In the genomic region with DNA sequence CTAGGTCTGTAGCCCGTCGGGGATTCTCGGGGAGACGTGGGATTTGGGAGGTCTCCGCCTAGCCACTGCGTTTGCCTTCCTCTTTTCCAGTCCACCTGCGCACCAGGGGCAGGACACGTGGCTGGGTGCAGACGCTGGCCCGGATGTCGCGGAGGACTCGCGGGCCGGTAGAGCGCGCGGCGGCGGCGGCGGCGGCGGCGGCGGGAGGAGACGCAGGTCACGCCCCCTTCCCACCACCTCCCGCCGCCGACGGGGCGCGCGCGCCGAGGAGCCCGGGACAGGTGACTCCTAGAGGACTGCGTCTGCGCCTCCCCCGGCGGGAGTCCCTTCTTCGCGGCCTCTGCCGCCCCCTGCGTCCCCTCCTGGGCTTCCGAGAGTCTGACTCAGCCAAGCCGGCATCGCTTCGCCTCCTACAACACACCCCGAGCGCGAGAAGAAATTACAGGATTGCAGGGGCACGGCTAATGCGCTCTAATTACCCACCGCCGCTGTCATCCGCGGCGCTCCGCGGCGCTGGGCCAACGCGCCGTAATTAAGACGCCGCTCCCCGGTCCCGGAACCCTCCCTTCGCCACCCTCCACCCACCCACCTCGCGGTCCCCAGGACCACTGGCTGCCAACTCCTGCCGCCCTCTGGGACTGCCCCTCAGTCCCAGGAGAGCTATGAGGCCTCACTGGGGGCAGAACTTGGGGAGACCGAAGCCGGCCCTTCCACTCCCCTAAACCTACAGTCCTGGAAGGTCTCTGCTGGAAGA, we compare ENCODE assay signal across 8 cellular contexts.
DNase-seq lines count a peak whose midpoint lies in the region; ATAC-seq and TF ChIP-seq lines count a peak whose summit lies in the region.

No MANE protein-coding gene starts in this region.

- H3K4me3 Mint-ChIP-seq in activated naive CD4-positive, alpha-beta T cell treated with anti-CD3 and anti-CD28 coated beads for 36 hours, result peak overlapping the region; percentile 89

- POLR2A ChIA-PET in PC-3 (lab: Charles Lee; ENCODE audit: unreplicated experiment), result interaction anchor here (0.5 to 0.7 kb wide), 2 partner anchors 41 to 57 kb away, joined by 5 to 7 read pairs; no protein-coding TSS in a partner anchor

- no peaks in the 10 kb centered on the region for H3K36me3 Mint-ChIP-seq in activated naive CD4-positive, alpha-beta T cell treated with anti-CD3 and anti-CD28 coated beads for 36 hours (ENCODE audit: low read depth)

- H3K36me3 ChIP-seq in H7 (replicated peaks; ENCODE audit: control insufficient read depth, insufficient read depth, low read length) (no peaks in the 10 kb centered on the region), PC-3 (ENCODE audit: low read depth, low read length) (no peaks in the 10 kb centered on the region)

- H3K9ac ChIP-seq in PC-3 (ENCODE audit: low read length), result no peak overlapping the region

- H3K9me3 ChIP-seq in PC-3 (ENCODE audit: low read length), result no peaks in the 10 kb centered on the region

- H3K27me3 Mint-ChIP-seq in activated naive CD4-positive, alpha-beta T cell treated with anti-CD3 and anti-CD28 coated beads for 36 hours (ENCODE audit: low read depth), result peaks cover 27% of the 10 kb centered on the region

- H3K27me3 ChIP-seq in H7 (ENCODE audit: control insufficient read depth, insufficient read depth, low read length) (peaks cover 18% of the 10 kb centered on the region), PC-3 (ENCODE audit: low read length) (no peaks in the 10 kb centered on the region)

- BruUV-seq in PC-3 (replicated peaks; lab: Mats Ljungman, UMichigan), result no TSS peak

- H3K27ac ChIP-seq in PC-3 (ENCODE audit: low read length), result no peak overlapping the region

- peak overlapping the region; percentile 65 for H3K4me2 ChIP-seq in PC-3 (ENCODE audit: low read length)

- H3K4me1 ChIP-seq in PC-3 (ENCODE audit: insufficient read depth, low read length), result peaks cover 7% of the 10 kb centered on the region

- DNase-seq in AG08396 (ENCODE audit: low spot score), result peak; percentile 53
- DNase-seq in H7, result peak; percentile 93
- DNase-seq in PC-3, result no peak
- DNase-seq in activated naive CD4-positive, alpha-beta T cell treated with anti-CD3 and anti-CD28 coated beads for 36 hours, result peak; percentile 81
- peak; percentile 57 for DNase-seq in left cardiac atrium
- DNase-seq in retinal pigment epithelial cell (ENCODE audit: low read depth), result peak; percentile 81
- no peak for DNase-seq in HuH-7.5 (ENCODE audit: low spot score)

- H3F3A ChIP-seq in PC-3 (ENCODE audit: low read length, unreplicated experiment), result no peaks in the 10 kb centered on the region

- H2AFZ ChIP-seq in PC-3 (ENCODE audit: low read length), result peak overlapping the region; percentile 73

- H3K4me1 Mint-ChIP-seq in activated naive CD4-positive, alpha-beta T cell treated with anti-CD3 and anti-CD28 coated beads for 36 hours (ENCODE audit: low read depth), result peaks cover 16% of the 10 kb centered on the region

- no peaks in the 10 kb centered on the region for H3K9me2 ChIP-seq in PC-3 (replicated peaks; ENCODE audit: low read length)

- ATAC-seq in PC-3 (no peak), left cardiac atrium (peak; percentile 54 to 69), GM19395 (IDR thresholded peaks at IDR 0.05; ENCODE audit: unreplicated experiment) (no peak)

- no peak overlapping the region for H3K27ac Mint-ChIP-seq in activated naive CD4-positive, alpha-beta T cell treated with anti-CD3 and anti-CD28 coated beads for 36 hours

- TF ChIP-seq CTCF in PC-3 (conservative IDR thresholded peaks at IDR 0.05; ENCODE audit: low read depth, low read length), result no peak
- peak; percentile 51 for TF ChIP-seq CTCF in retinal pigment epithelial cell (conservative IDR thresholded peaks at IDR 0.05; ENCODE audit: low read depth, low read length)

- no peaks in the 10 kb centered on the region for H3K79me2 ChIP-seq in PC-3 (ENCODE audit: low read length)

- intact Hi-C loops in PC-3 (cut with micrococcal nuclease), result no loop called here
- intact Hi-C loops in activated naive CD4-positive, alpha-beta T cell treated with anti-CD3 and anti-CD28 coated beads for 36 hours (cut with micrococcal nuclease), result loop anchor here (1.0 kb wide), 1 partner anchor 367 kb away; the partner anchor contains the start of gene MAD2L1BP
- intact Hi-C loops in left cardiac atrium (cut with DNase I), result loop anchor here in 1 of 2 donors (2.0 to 5.0 kb wide), 3 partner anchors 50 to 230 kb away; partner anchors contain the start of gene VEGFA

- H3K4me3 ChIP-seq in H7 (ENCODE audit: insufficient read depth, low read depth, low read length) (peak overlapping the region; percentile 50), PC-3 (ENCODE audit: low read length) (peak overlapping the region; percentile 47; the same call in 1 of the 2 replicates), retinal pigment epithelial cell (ENCODE audit: low read length) (peak overlapping the region; percentile 36)

- H3K9me3 Mint-ChIP-seq in activated naive CD4-positive, alpha-beta T cell treated with anti-CD3 and anti-CD28 coated beads for 36 hours, result no peaks in the 10 kb centered on the region

- H4K20me1 ChIP-seq in PC-3 (ENCODE audit: low read length), result no peaks in the 10 kb centered on the region

- CTCF ChIA-PET in PC-3 (lab: Charles Lee), result interaction anchor here (0.6 kb wide), 1 partner anchor 233 kb away, joined by 5 read pairs; the partner anchor contains the start of gene VEGFA
- CTCF ChIA-PET in activated naive CD4-positive, alpha-beta T cell treated with anti-CD3 and anti-CD28 coated beads for 36 hours (lab: Charles Lee), result interaction anchor here (0.8 to 1.6 kb wide), 4 partner anchors 71 to 234 kb away, joined by 3 to 6 read pairs (median 3); no protein-coding TSS in a partner anchor

Comparison
In these comparisons a context has a peak if more than half of its experiments do, and no peak if none do; other contexts are left out.
1. DNase-seq: peak in AG08396 (single experiment), H7 (single experiment), activated naive CD4-positive, alpha-beta T cell treated with anti-CD3 and anti-CD28 coated beads for 36 hours (single experiment), left cardiac atrium (single experiment) and retinal pigment epithelial cell (single experiment); none in PC-3 (single experiment) and HuH-7.5 (single experiment).
2. ATAC-seq: peak in left cardiac atrium (2 of 2); none in PC-3 (single experiment) and GM19395 (single experiment).
3. Peak in every context shown above with its lines, with median percentiles within 50 percentile points of each other: H3K4me3 ChIP-seq.